In the genomic region with DNA sequence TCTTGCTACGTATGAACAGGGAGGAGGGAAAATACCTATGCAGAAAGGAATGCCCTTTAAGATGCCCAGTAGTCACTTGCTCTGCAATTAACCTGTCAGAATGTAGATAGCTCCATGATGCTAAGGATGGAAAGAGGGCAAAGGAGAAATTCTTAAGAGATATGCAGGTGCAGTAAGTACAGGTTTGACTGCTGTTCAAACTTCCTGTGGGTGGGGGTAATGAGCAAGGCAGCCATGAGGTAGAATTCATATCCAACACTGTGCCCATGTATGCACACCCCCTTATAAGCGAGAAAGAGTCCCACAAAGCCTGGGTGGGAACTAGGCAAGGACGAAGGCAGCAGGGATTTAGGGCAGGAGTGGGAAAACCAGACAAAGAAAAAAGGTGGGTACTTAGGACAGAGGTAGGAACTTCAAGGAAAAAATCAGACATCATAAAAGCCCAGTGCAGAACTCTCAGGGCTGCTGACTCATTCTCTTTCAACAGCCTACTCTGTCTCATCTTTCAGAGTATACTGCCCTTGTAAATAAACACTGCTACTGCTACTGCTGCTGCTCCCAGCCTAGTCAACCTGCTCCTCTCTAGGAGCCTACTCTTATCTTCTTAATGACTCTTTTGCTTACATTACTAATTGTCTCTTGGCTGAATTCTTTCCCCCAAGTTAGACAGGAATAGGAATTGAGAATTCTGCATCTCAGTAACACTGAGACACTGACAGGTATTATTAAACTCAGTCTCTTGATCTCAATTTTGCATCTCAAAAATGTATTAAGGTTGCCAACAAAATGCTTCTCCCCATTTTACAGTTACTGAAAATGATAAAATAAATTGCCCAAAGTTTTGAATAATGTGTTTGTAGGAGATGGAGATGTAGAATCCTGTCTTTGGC, we compare ENCODE assay signal across 1 cellular context.
TF ChIP-seq lines count a peak whose summit lies in the region.

No MANE protein-coding gene starts in this region.

TF ChIP-seq in K562, 482 proteins besides CTCF, POLR2A, EP300 and RAD21 (continued from another document):
- TF ChIP-seq MEIS2 (IDR thresholded peaks at IDR 0.05; ENCODE audit: partially characterized antibody) = peak; percentile 50
- TF ChIP-seq CTBP1 (IDR thresholded peaks at IDR 0.05; ENCODE audit: borderline replicate concordance) = peak; percentile 47; the same call in 1 of the 2 replicates
- peak; percentile 79 for TF ChIP-seq FOSL1 (tag; conservative IDR thresholded peaks at IDR 0.05)
- 0 out of 4 replicates have a peak, but pooled peaks have one; percentile 15 to 20 for TF ChIP-seq TRIM24 (IDR thresholded peaks at IDR 0.05)
- peak; percentile 92 for TF ChIP-seq C11orf30 (IDR thresholded peaks at IDR 0.05; ENCODE audit: low read depth)
- peak; percentile 23; the same call in 1 of the 2 replicates for TF ChIP-seq CC2D1A (IDR thresholded peaks at IDR 0.05)
- peak; percentile 62; the same call in 1 of the 2 replicates for TF ChIP-seq ARID1B (IDR thresholded peaks at IDR 0.05)
- peak; percentile 68 for TF ChIP-seq SMARCA4 (IDR thresholded peaks at IDR 0.05)
- TF ChIP-seq, protein P1, sequence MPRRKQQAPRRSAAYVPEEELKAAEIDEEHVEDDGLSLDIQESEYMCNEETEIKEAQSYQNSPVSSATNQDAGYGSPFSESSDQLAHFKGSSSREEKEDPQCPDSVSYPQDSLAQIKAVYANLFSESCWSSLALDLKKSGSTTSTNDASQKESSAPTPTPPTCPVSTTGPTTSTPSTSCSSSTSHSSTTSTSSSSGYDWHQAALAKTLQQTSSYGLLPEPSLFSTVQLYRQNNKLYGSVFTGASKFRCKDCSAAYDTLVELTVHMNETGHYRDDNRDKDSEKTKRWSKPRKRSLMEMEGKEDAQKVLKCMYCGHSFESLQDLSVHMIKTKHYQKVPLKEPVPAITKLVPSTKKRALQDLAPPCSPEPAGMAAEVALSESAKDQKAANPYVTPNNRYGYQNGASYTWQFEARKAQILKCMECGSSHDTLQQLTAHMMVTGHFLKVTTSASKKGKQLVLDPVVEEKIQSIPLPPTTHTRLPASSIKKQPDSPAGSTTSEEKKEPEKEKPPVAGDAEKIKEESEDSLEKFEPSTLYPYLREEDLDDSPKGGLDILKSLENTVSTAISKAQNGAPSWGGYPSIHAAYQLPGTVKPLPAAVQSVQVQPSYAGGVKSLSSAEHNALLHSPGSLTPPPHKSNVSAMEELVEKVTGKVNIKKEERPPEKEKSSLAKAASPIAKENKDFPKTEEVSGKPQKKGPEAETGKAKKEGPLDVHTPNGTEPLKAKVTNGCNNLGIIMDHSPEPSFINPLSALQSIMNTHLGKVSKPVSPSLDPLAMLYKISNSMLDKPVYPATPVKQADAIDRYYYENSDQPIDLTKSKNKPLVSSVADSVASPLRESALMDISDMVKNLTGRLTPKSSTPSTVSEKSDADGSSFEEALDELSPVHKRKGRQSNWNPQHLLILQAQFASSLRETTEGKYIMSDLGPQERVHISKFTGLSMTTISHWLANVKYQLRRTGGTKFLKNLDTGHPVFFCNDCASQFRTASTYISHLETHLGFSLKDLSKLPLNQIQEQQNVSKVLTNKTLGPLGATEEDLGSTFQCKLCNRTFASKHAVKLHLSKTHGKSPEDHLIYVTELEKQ (CRISPR knock-in tag; IDR thresholded peaks at IDR 0.05) = no peak
- TF ChIP-seq ATF7 (IDR thresholded peaks at IDR 0.05) = 0 out of 2 replicates have a peak, but pooled peaks have one; percentile 37
- TF ChIP-seq SMARCE1 (IDR thresholded peaks at IDR 0.05) = peak; percentile 65
- TF ChIP-seq JUN (IDR thresholded peaks at IDR 0.05; ENCODE audit: borderline replicate concordance, low read depth, low read length) = peak; percentile 34; the same call in 1 of the 2 replicates
- no peak for TF ChIP-seq JUN (CRISPR knock-in tag; IDR thresholded peaks at IDR 0.05; ENCODE audit: borderline replicate concordance)
- TF ChIP-seq MAFG (tag; conservative IDR thresholded peaks at IDR 0.05) = peak; percentile 88
- TF ChIP-seq, protein P2, sequence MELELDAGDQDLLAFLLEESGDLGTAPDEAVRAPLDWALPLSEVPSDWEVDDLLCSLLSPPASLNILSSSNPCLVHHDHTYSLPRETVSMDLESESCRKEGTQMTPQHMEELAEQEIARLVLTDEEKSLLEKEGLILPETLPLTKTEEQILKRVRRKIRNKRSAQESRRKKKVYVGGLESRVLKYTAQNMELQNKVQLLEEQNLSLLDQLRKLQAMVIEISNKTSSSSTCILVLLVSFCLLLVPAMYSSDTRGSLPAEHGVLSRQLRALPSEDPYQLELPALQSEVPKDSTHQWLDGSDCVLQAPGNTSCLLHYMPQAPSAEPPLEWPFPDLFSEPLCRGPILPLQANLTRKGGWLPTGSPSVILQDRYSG (tag; conservative IDR thresholded peaks at IDR 0.05; ENCODE audit: low read depth) = no peak
- 0 out of 2 replicates have a peak, but pooled peaks have one; percentile 24 for TF ChIP-seq EP400 (IDR thresholded peaks at IDR 0.05)
- TF ChIP-seq ZNF639 (CRISPR knock-in tag; conservative IDR thresholded peaks at IDR 0.05 in 1 of 2, IDR thresholded peaks at IDR 0.05 in 1 of 2) = no peak
- peak; percentile 71; the same call in 1 of the 2 replicates for TF ChIP-seq JUND (IDR thresholded peaks at IDR 0.05; ENCODE audit: borderline replicate concordance, low read depth, low read length)
- TF ChIP-seq JUND (tag; IDR thresholded peaks at IDR 0.05; ENCODE audit: borderline replicate concordance, low read depth, low read length) = peak; percentile 74; the same call in 2 of the 3 replicates
- TF ChIP-seq TEAD4 (IDR thresholded peaks at IDR 0.05; ENCODE audit: low read length) = no peak
- TF ChIP-seq TEAD4 (CRISPR knock-in tag; IDR thresholded peaks at IDR 0.05; ENCODE audit: borderline replicate concordance) = no peak
- TF ChIP-seq RERE (CRISPR knock-in tag; IDR thresholded peaks at IDR 0.05; ENCODE audit: borderline replicate concordance) = no peak
- TF ChIP-seq MAFK (IDR thresholded peaks at IDR 0.05; ENCODE audit: low read length) = peak; percentile 73; the same call in 1 of the 2 replicates
- TF ChIP-seq SRF (CRISPR knock-in tag; IDR thresholded peaks at IDR 0.05) = no peak
- TF ChIP-seq ZNF316 (IDR thresholded peaks at IDR 0.05) = peak; percentile 93
- TF ChIP-seq WHSC1 (IDR thresholded peaks at IDR 0.05; ENCODE audit: low read length) = no peak
- peak in 1 of 2 experiments; percentile 55; a peak in 3 of 4 replicates for TF ChIP-seq FOXA3 (CRISPR knock-in tag; conservative IDR thresholded peaks at IDR 0.05 in 1 of 2, IDR thresholded peaks at IDR 0.05 in 1 of 2)
- TF ChIP-seq, protein P3, sequence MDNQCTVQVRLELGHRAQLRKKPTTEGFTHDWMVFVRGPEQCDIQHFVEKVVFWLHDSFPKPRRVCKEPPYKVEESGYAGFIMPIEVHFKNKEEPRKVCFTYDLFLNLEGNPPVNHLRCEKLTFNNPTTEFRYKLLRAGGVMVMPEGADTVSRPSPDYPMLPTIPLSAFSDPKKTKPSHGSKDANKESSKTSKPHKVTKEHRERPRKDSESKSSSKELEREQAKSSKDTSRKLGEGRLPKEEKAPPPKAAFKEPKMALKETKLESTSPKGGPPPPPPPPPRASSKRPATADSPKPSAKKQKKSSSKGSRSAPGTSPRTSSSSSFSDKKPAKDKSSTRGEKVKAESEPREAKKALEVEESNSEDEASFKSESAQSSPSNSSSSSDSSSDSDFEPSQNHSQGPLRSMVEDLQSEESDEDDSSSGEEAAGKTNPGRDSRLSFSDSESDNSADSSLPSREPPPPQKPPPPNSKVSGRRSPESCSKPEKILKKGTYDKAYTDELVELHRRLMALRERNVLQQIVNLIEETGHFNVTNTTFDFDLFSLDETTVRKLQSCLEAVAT (IDR thresholded peaks at IDR 0.05) = no peak
- peak; percentile 74 for TF ChIP-seq DPF2 (IDR thresholded peaks at IDR 0.05)
- TF ChIP-seq FOXM1 (IDR thresholded peaks at IDR 0.05; ENCODE audit: low read depth) = peak; percentile 34; the same call in 1 of the 2 replicates
- no peak for TF ChIP-seq FOXM1 (CRISPR knock-in tag; IDR thresholded peaks at IDR 0.05; ENCODE audit: low read depth)
- 0 out of 2 replicates have a peak, but pooled peaks have one; percentile 35 for TF ChIP-seq FOXJ2 (tag; IDR thresholded peaks at IDR 0.05)
- TF ChIP-seq NFE2 (IDR thresholded peaks at IDR 0.05; ENCODE audit: low read depth) = peak; percentile 91
- TF ChIP-seq CBFA2T3 (IDR thresholded peaks at IDR 0.05) = peak; percentile 11; the same call in 1 of the 2 replicates
- TF ChIP-seq, protein P4, sequence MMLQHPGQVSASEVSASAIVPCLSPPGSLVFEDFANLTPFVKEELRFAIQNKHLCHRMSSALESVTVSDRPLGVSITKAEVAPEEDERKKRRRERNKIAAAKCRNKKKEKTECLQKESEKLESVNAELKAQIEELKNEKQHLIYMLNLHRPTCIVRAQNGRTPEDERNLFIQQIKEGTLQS (IDR thresholded peaks at IDR 0.05) = peak; percentile 67
- TF ChIP-seq, protein P4 (CRISPR knock-in tag; conservative IDR thresholded peaks at IDR 0.05) = no peak
- TF ChIP-seq BRD9 (IDR thresholded peaks at IDR 0.05; ENCODE audit: low read depth, partially characterized antibody) = peak; percentile 74
- TF ChIP-seq, protein P5, sequence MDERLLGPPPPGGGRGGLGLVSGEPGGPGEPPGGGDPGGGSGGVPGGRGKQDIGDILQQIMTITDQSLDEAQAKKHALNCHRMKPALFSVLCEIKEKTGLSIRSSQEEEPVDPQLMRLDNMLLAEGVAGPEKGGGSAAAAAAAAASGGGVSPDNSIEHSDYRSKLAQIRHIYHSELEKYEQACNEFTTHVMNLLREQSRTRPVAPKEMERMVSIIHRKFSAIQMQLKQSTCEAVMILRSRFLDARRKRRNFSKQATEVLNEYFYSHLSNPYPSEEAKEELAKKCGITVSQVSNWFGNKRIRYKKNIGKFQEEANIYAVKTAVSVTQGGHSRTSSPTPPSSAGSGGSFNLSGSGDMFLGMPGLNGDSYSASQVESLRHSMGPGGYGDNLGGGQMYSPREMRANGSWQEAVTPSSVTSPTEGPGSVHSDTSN (CRISPR knock-in tag; IDR thresholded peaks at IDR 0.05; ENCODE audit: low read depth) = no peak
- TF ChIP-seq, protein P5 (tag; conservative IDR thresholded peaks at IDR 0.05; ENCODE audit: low read depth) = peak; percentile 28; the same call in 1 of the 2 replicates
- peak in 1 of 2 experiments; percentile 27; a peak in 1 of 4 replicates for TF ChIP-seq HDAC1 (IDR thresholded peaks at IDR 0.05)
